In the genomic region with DNA sequence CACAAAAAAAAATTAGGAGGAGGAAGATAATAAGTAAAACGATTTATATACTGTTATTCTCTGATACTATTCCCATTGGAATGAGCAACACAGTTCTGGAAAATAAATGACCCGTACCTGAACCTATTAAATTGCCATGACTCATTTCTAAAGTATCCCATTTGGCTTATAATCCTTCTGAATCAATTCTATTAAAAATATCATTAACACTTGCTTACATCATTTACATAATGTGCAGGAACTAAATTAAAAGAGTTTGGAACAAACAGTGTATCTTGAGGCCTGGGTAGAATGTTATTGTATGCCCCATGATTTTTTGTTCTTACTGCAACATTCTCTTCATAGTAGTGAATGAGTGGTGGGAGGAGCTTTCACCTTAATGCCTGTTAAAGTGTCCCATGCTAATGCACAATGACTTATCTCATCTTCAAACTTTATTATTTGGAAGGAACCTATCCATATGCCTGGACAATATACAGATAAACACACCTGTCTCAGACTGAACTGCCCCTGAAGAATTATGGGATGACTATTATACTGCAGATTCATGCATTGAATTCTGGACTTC, we compare ENCODE assay signal across 20 cellular contexts.
DNase-seq lines count a peak whose midpoint lies in the region; ATAC-seq and TF ChIP-seq lines count a peak whose summit lies in the region.
"Had no signal": no experiment of that assay in that cellular context is flagged by ENCODE, and none has a peak within 500 bp of the region (broad histone marks: within the 10 kb centered on the region; RNA-seq: fewer than 3 reads in every experiment).

No MANE protein-coding gene starts in this region.

- no peak for ATAC-seq in activated naive CD4-positive, alpha-beta T cell treated with anti-CD3 and anti-CD28 coated beads, Interleukin-2, amount 50 U/mL, for 72 hours
- no peak for ATAC-seq in aorta (ENCODE audit: low FRiP score)
- ATAC-seq: HepG2 had no signal

- H3K27ac ChIP-seq in aorta (ENCODE audit: low read depth in 1 of 2, low read length in 2 of 2) = no peak overlapping the region
- H3K27ac ChIP-seq: adrenal gland, esophagus squamous epithelium, neutrophil had no signal

- H3K4me1 Mint-ChIP-seq in activated naive CD4-positive, alpha-beta T cell treated with anti-CD3 and anti-CD28 coated beads, Interleukin-2, amount 10 ng/mL, durations not matched to agents 7 days and 5 days = peaks cover 91% of the 10 kb centered on the region
- no peaks in the 10 kb centered on the region for H3K4me1 Mint-ChIP-seq in endothelial cell (ENCODE audit: unreplicated experiment)
- H3K4me1 Mint-ChIP-seq: CD14-positive monocyte had no signal

- no peaks in the 10 kb centered on the region for H3K36me3 ChIP-seq in aorta (ENCODE audit: control insufficient read depth in 1 of 2, insufficient read depth in 2 of 2, low read length in 1 of 2)
- H3K36me3 ChIP-seq: adrenal gland, esophagus squamous epithelium, neutrophil had no signal

- H3K4me3 Mint-ChIP-seq in activated naive CD4-positive, alpha-beta T cell treated with anti-CD3 and anti-CD28 coated beads, Interleukin-2, amount 10 ng/mL, durations not matched to agents 7 days and 5 days = no peak overlapping the region
- H3K4me3 Mint-ChIP-seq in endothelial cell (ENCODE audit: unreplicated experiment) = no peak overlapping the region
- H3K4me3 Mint-ChIP-seq: CD14-positive monocyte had no signal

- no peaks in the 10 kb centered on the region for H3K4me1 ChIP-seq in aorta (ENCODE audit: control insufficient read depth in 1 of 2, insufficient read depth in 2 of 2, low read length in 2 of 2)
- H3K4me1 ChIP-seq: adrenal gland had no signal

- WGBS in aorta, 2 donors = 56 to 60% methylated on average over 2 of the region's 2 CpGs

- no peak for DNase-seq in activated naive CD4-positive, alpha-beta T cell treated with anti-CD3 and anti-CD28 coated beads, Interleukin-2, amount 10 ng/mL, durations not matched to agents 7 days and 5 days
- DNase-seq in activated naive CD4-positive, alpha-beta T cell treated with anti-CD3 and anti-CD28 coated beads, Interleukin-2, amount 50 U/mL, for 16 hours = no peak
- peak; percentile 17 for DNase-seq in NCI-H226
- no peak for DNase-seq in activated naive CD4-positive, alpha-beta T cell treated with anti-CD3 and anti-CD28 coated beads, Interleukin-2, amount 50 U/mL, for 72 hours (ENCODE audit: low spot score in 2 of 2)
- DNase-seq in retinal pigment epithelial cell (ENCODE audit: low read depth) = peak; percentile 68
- no peak for DNase-seq in stimulated activated CD8-positive, alpha-beta memory T cell treated with anti-CD3 and anti-CD28 coated beads, Interleukin-4, amount 100 ng/mL, for 48 hours
- no peak for DNase-seq in aorta
- DNase-seq in endothelial cell (ENCODE audit: low spot score) = no peak
- DNase-seq: activated CD4-positive, alpha-beta T cell treated with anti-CD3 and anti-CD28 coated beads, Interleukin-2, amount 50 U/mL, for 1 hour; activated T-cell treated with anti-CD3 and anti-CD28 coated beads for 4 hours; adrenal gland; esophagus squamous epithelium; MM.1S; NCI-H146; NCI-H526 treated with DMSO at 0.1 percent for 48 hours; retina; Right ventricle myocardium superior had no signal

- peak overlapping the region; percentile 77 for H3K27ac Mint-ChIP-seq in activated naive CD4-positive, alpha-beta T cell treated with anti-CD3 and anti-CD28 coated beads, Interleukin-2, amount 10 ng/mL, durations not matched to agents 7 days and 5 days
- H3K27ac Mint-ChIP-seq in activated naive CD4-positive, alpha-beta T cell treated with anti-CD3 and anti-CD28 coated beads, Interleukin-2, amount 50 U/mL, for 72 hours = peak overlapping the region; percentile 65 to 93
- H3K27ac Mint-ChIP-seq in endothelial cell (ENCODE audit: unreplicated experiment) = no peak overlapping the region
- H3K27ac Mint-ChIP-seq: CD14-positive monocyte had no signal

- H3K36me3 Mint-ChIP-seq in activated naive CD4-positive, alpha-beta T cell treated with anti-CD3 and anti-CD28 coated beads, Interleukin-2, amount 10 ng/mL, durations not matched to agents 7 days and 5 days = peaks cover 47% of the 10 kb centered on the region
- H3K36me3 Mint-ChIP-seq in activated naive CD4-positive, alpha-beta T cell treated with anti-CD3 and anti-CD28 coated beads, Interleukin-2, amount 50 U/mL, for 72 hours = peaks cover 0 to 35% of the 10 kb centered on the region in 2 donors
- no peaks in the 10 kb centered on the region for H3K36me3 Mint-ChIP-seq in endothelial cell (ENCODE audit: low read depth, unreplicated experiment)
- H3K36me3 Mint-ChIP-seq: CD14-positive monocyte had no signal

- no peaks in the 10 kb centered on the region for H3K27me3 ChIP-seq in aorta (ENCODE audit: control insufficient read depth in 1 of 2, insufficient read depth in 2 of 2, low read length in 1 of 2)
- H3K27me3 ChIP-seq: adrenal gland, esophagus squamous epithelium, neutrophil had no signal

- no peak for TF ChIP-seq CTCF in retinal pigment epithelial cell (conservative IDR thresholded peaks at IDR 0.05; ENCODE audit: low read depth, low read length)
- no peak for TF ChIP-seq CTCF in endothelial cell (IDR thresholded peaks at IDR 0.05; ENCODE audit: unreplicated experiment)

- H3K4me3 ChIP-seq in retinal pigment epithelial cell (ENCODE audit: low read length) = no peak overlapping the region
- H3K4me3 ChIP-seq in aorta (ENCODE audit: low read length in 2 of 2) = no peak overlapping the region
- H3K4me3 ChIP-seq: adrenal gland, esophagus squamous epithelium had no signal

- peaks cover 35% of the 10 kb centered on the region for H3K9me3 Mint-ChIP-seq in activated naive CD4-positive, alpha-beta T cell treated with anti-CD3 and anti-CD28 coated beads, Interleukin-2, amount 10 ng/mL, durations not matched to agents 7 days and 5 days
- H3K9me3 Mint-ChIP-seq in activated naive CD4-positive, alpha-beta T cell treated with anti-CD3 and anti-CD28 coated beads, Interleukin-2, amount 50 U/mL, for 72 hours = peaks cover 6 to 14% of the 10 kb centered on the region in 2 donors
- H3K9me3 Mint-ChIP-seq in endothelial cell (ENCODE audit: unreplicated experiment) = no peaks in the 10 kb centered on the region

- H3K9me3 ChIP-seq in aorta (ENCODE audit: control insufficient read depth, low read length) = no peaks in the 10 kb centered on the region
- H3K9me3 ChIP-seq: adrenal gland, esophagus squamous epithelium, neutrophil had no signal

- CTCF ChIA-PET in activated naive CD4-positive, alpha-beta T cell treated with anti-CD3 and anti-CD28 coated beads, Interleukin-2, amount 10 ng/mL, durations not matched to agents 7 days and 5 days (lab: Charles Lee) = interaction anchor here (1.3 kb wide), 2 partner anchors 9 to 34 kb away, joined by 3 to 4 read pairs; no protein-coding TSS in a partner anchor

- H3K27me3 Mint-ChIP-seq in activated naive CD4-positive, alpha-beta T cell treated with anti-CD3 and anti-CD28 coated beads, Interleukin-2, amount 10 ng/mL, durations not matched to agents 7 days and 5 days = no peaks in the 10 kb centered on the region
- peaks cover 2% of the 10 kb centered on the region for H3K27me3 Mint-ChIP-seq in endothelial cell (ENCODE audit: unreplicated experiment)

- intact Hi-C loops in aorta (cut with DNase I) = no loop called here

Comparison
In these comparisons a context has a peak if more than half of its experiments do, and no peak if none do; other contexts are left out.
1. DNase-seq: peak in NCI-H226 (single experiment) and retinal pigment epithelial cell (single experiment); none in activated naive CD4-positive, alpha-beta T cell treated with anti-CD3 and anti-CD28 coated beads, Interleukin-2, amount 10 ng/mL, durations not matched to agents 7 days and 5 days (single experiment), activated naive CD4-positive, alpha-beta T cell treated with anti-CD3 and anti-CD28 coated beads, Interleukin-2, amount 50 U/mL, for 16 hours (single experiment), activated naive CD4-positive, alpha-beta T cell treated with anti-CD3 and anti-CD28 coated beads, Interleukin-2, amount 50 U/mL, for 72 hours (0 of 2), stimulated activated CD8-positive, alpha-beta memory T cell treated with anti-CD3 and anti-CD28 coated beads, Interleukin-4, amount 100 ng/mL, for 48 hours (single experiment), aorta (0 of 2) and endothelial cell (single experiment).